In the genomic region with DNA sequence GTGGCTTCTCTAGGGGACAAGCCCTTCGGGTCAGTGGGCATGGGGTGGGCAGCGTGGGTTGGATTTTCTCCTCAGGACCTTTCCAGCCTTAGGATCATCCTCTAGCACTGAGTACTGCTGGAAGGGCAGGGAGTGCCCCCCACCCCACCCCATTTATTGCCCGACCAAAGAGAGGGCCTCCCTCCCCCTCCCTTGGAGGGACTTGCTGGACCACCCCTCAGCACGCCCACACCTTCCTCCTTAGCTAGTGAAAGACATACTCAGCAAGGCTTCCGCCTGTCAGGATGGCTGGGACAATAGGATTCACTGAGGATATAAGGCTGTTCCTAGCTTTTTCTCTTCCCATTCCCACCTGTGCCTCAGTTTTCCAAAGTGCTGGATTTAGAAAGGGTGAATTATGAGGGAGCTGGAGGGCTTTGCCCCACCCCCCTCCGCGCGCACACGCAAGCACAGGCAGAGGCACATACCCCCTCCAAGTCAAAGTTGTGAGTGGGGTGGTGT, we compare ENCODE assay signal across 9 cellular contexts. TPM values are rescaled to one million over a fixed set of nuclear protein-coding genes. Genes with fewer than 3 reads are reported as not detected.
DNase-seq lines count a peak whose midpoint lies in the region; ATAC-seq and TF ChIP-seq lines count a peak whose summit lies in the region.
"Had no signal": no experiment of that assay in that cellular context is flagged by ENCODE, and none has a peak within 500 bp of the region (broad histone marks: within the 10 kb centered on the region; RNA-seq: fewer than 3 reads in every experiment).

No MANE protein-coding gene starts in this region.

- CTCF ChIA-PET in WTC11 (lab: Charles Lee), result interaction anchor here (0.8 to 10.7 kb wide), 14 partner anchors 13 to 126 kb away, joined by 4 to 174 read pairs (median 7); a partner anchor contains a TSS

- intact Hi-C loops in right cardiac atrium (cut with DNase I), result no loop called here

- H3K27me3 Mint-ChIP-seq in WTC11 (ENCODE audit: low read depth), result no peaks in the 10 kb centered on the region

- 38% methylated on average over 9 of the region's 9 CpGs for WGBS in right cardiac atrium

- H3K4me1 Mint-ChIP-seq in WTC11, result peaks cover 63% of the 10 kb centered on the region

- H3K36me3 ChIP-seq in H7 (replicated peaks; ENCODE audit: control insufficient read depth, insufficient read depth, low read length), result no peaks in the 10 kb centered on the region; the same call in 1 of the 2 replicates

- no peaks in the 10 kb centered on the region for H3K9me3 Mint-ChIP-seq in WTC11

- peak overlapping the region; percentile 89 for H3K4me3 Mint-ChIP-seq in WTC11

- POLR2A ChIA-PET in WTC11 (lab: Charles Lee), result interaction anchor here (5.7 kb wide), 1 partner anchor 24 kb away, joined by 63 read pairs; a partner anchor contains a TSS

- ATAC-seq in WTC11, result no peak
- ATAC-seq in right cardiac atrium, result no peak

- peak overlapping the region; percentile 95 for H3K27ac Mint-ChIP-seq in WTC11

- no peak for TF ChIP-seq CTCF in WTC11 (IDR thresholded peaks at IDR 0.05)
- TF ChIP-seq CTCF in foreskin fibroblast (IDR thresholded peaks at IDR 0.05; ENCODE audit: low read depth, low read length), result no peak

- peaks cover 31% of the 10 kb centered on the region for H3K4me1 ChIP-seq in right cardiac atrium (ENCODE audit: control insufficient read depth, insufficient read depth, low read length)

- H3K9me3 ChIP-seq in right cardiac atrium (ENCODE audit: control insufficient read depth, low read length), result no peaks in the 10 kb centered on the region

- peak; percentile 86 for DNase-seq in H7
- no peak for DNase-seq in WTC11 (ENCODE audit: low spot score)
- peak in 2 of 3 donors; percentile 48 to 50 for DNase-seq in right cardiac atrium
- DNase-seq in activated gamma-delta T cell treated with Interleukin-2 at 50 U/mL for 16 hours, result no peak
- DNase-seq in cerebellum (ENCODE audit: low spot score), result no peak
- DNase-seq in NCI-H187 treated with DMSO at 0.1 percent for 48 hours (lab: John Stamatoyannopoulos, UW), result no peak
- no peak for DNase-seq in foreskin fibroblast

- H3K27me3 ChIP-seq in H7 (ENCODE audit: control insufficient read depth, insufficient read depth, low read length) (no peaks in the 10 kb centered on the region), right cardiac atrium (ENCODE audit: control insufficient read depth, insufficient read depth) (no peaks in the 10 kb centered on the region)

- peak overlapping the region; percentile 71 for H3K4me3 ChIP-seq in H7 (ENCODE audit: insufficient read depth, low read depth, low read length)
- H3K4me3 ChIP-seq in right cardiac atrium (ENCODE audit: low read length), result peak overlapping the region; percentile 67
- H3K4me3 ChIP-seq in skin epidermis, result peak overlapping the region; percentile 52 to 80 (median 61)
- peak overlapping the region in 1 of 2 donors; percentile 50 for H3K4me3 ChIP-seq in foreskin fibroblast (ENCODE audit: low read depth in 1 of 2, low read length in 2 of 2)

- H3K27ac ChIP-seq in right cardiac atrium (ENCODE audit: low read length), result peak overlapping the region; percentile 93
- H3K27ac ChIP-seq in skin epidermis, result peak overlapping the region in 18 of 21 experiments; percentile 39 to 91 (median 80)

- H3K36me3 Mint-ChIP-seq in WTC11, result no peaks in the 10 kb centered on the region

TF ChIP-seq in WTC11, 78 proteins besides CTCF, POLR2A, EP300 and RAD21:
- TF ChIP-seq, protein P1, sequence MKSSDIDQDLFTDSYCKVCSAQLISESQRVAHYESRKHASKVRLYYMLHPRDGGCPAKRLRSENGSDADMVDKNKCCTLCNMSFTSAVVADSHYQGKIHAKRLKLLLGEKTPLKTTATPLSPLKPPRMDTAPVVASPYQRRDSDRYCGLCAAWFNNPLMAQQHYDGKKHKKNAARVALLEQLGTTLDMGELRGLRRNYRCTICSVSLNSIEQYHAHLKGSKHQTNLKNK (CRISPR knock-in tag; IDR thresholded peaks at IDR 0.05), result no peak
- TF ChIP-seq JUN (CRISPR knock-in tag; IDR thresholded peaks at IDR 0.05) (no peak), ZNF138 (CRISPR knock-in tag; conservative IDR thresholded peaks at IDR 0.05) (no peak), NFYB (CRISPR knock-in tag; conservative IDR thresholded peaks at IDR 0.05; ENCODE audit: low read depth) (no peak)
- TF ChIP-seq, protein P2, sequence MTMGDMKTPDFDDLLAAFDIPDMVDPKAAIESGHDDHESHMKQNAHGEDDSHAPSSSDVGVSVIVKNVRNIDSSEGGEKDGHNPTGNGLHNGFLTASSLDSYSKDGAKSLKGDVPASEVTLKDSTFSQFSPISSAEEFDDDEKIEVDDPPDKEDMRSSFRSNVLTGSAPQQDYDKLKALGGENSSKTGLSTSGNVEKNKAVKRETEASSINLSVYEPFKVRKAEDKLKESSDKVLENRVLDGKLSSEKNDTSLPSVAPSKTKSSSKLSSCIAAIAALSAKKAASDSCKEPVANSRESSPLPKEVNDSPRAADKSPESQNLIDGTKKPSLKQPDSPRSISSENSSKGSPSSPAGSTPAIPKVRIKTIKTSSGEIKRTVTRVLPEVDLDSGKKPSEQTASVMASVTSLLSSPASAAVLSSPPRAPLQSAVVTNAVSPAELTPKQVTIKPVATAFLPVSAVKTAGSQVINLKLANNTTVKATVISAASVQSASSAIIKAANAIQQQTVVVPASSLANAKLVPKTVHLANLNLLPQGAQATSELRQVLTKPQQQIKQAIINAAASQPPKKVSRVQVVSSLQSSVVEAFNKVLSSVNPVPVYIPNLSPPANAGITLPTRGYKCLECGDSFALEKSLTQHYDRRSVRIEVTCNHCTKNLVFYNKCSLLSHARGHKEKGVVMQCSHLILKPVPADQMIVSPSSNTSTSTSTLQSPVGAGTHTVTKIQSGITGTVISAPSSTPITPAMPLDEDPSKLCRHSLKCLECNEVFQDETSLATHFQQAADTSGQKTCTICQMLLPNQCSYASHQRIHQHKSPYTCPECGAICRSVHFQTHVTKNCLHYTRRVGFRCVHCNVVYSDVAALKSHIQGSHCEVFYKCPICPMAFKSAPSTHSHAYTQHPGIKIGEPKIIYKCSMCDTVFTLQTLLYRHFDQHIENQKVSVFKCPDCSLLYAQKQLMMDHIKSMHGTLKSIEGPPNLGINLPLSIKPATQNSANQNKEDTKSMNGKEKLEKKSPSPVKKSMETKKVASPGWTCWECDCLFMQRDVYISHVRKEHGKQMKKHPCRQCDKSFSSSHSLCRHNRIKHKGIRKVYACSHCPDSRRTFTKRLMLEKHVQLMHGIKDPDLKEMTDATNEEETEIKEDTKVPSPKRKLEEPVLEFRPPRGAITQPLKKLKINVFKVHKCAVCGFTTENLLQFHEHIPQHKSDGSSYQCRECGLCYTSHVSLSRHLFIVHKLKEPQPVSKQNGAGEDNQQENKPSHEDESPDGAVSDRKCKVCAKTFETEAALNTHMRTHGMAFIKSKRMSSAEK (CRISPR knock-in tag; IDR thresholded peaks at IDR 0.05; ENCODE audit: borderline replicate concordance), result no peak
- TF ChIP-seq, protein P3, sequence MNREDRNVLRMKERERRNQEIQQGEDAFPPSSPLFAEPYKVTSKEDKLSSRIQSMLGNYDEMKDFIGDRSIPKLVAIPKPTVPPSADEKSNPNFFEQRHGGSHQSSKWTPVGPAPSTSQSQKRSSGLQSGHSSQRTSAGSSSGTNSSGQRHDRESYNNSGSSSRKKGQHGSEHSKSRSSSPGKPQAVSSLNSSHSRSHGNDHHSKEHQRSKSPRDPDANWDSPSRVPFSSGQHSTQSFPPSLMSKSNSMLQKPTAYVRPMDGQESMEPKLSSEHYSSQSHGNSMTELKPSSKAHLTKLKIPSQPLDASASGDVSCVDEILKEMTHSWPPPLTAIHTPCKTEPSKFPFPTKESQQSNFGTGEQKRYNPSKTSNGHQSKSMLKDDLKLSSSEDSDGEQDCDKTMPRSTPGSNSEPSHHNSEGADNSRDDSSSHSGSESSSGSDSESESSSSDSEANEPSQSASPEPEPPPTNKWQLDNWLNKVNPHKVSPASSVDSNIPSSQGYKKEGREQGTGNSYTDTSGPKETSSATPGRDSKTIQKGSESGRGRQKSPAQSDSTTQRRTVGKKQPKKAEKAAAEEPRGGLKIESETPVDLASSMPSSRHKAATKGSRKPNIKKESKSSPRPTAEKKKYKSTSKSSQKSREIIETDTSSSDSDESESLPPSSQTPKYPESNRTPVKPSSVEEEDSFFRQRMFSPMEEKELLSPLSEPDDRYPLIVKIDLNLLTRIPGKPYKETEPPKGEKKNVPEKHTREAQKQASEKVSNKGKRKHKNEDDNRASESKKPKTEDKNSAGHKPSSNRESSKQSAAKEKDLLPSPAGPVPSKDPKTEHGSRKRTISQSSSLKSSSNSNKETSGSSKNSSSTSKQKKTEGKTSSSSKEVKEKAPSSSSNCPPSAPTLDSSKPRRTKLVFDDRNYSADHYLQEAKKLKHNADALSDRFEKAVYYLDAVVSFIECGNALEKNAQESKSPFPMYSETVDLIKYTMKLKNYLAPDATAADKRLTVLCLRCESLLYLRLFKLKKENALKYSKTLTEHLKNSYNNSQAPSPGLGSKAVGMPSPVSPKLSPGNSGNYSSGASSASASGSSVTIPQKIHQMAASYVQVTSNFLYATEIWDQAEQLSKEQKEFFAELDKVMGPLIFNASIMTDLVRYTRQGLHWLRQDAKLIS (CRISPR knock-in tag; IDR thresholded peaks at IDR 0.05; ENCODE audit: borderline replicate concordance), result no peak

RNA-seq across cellular contexts. Expression of a gene that starts 0.9 kb away (rescaled TPM):
- 68.6 and 71.9 TPM in 2 replicates for total RNA-seq in H7 (2014; rRNA removed; shearing (Covaris generic))
- total RNA-seq in WTC11 (2021) (131 to 139 TPM (median 132 TPM) in 3 replicates), right cardiac atrium (100 to 1,000 TPM; 129 to 177 (median 144) TPM), cerebellum (10.8 TPM)
- 63.2 TPM for polyA plus RNA-seq in right cardiac atrium

RNA-seq across cellular contexts. Expression of a gene that starts 5.8 kb away (rescaled TPM):
- 5.2 and 6.0 TPM in 2 replicates for total RNA-seq in H7 (2014; rRNA removed; shearing (Covaris generic))
- 3.9 to 7.5 TPM (median 6.4 TPM) in 3 replicates for total RNA-seq in WTC11 (2021)
- total RNA-seq in right cardiac atrium, result 1 to 10 TPM in 1 of 4 donors, under 1 TPM in 3; 0.54 to 2.3 (median 0.77) TPM
- polyA plus RNA-seq in right cardiac atrium, result 0.88 TPM
- not detected for total RNA-seq in cerebellum
- total RNA-seq: NCI-H460 had no signal

RNA-seq across cellular contexts. Expression of a gene that starts 24.4 kb away (rescaled TPM):
- 1,821 and 1,973 TPM in 2 replicates for total RNA-seq in H7 (2014; rRNA removed; shearing (Covaris generic))
- total RNA-seq in WTC11 (2021) (2,159 to 2,172 TPM (median 2,171 TPM) in 3 replicates), right cardiac atrium (100 to 1,000 TPM; 677 to 993 (median 871) TPM), cerebellum (210 TPM)
- 586 TPM for polyA plus RNA-seq in right cardiac atrium

RNA-seq across cellular contexts. Expression of a gene that starts 34.8 kb away (rescaled TPM):
- 27.2 and 28.7 TPM in 2 replicates for total RNA-seq in H7 (2014; rRNA removed; shearing (Covaris generic))
- 28.9 to 36.7 TPM (median 30.8 TPM) in 3 replicates for total RNA-seq in WTC11 (2021)
- 10 to 100 TPM; 21.0 to 25.2 (median 23.0) TPM for total RNA-seq in right cardiac atrium
- 15.8 TPM for polyA plus RNA-seq in right cardiac atrium
- total RNA-seq in cerebellum, result 23.9 TPM

RNA-seq across cellular contexts. Expression of a gene that starts 42.8 kb away (rescaled TPM):
- total RNA-seq in H7 (2014; rRNA removed; shearing (Covaris generic)), result 9.7 and 12.3 TPM in 2 replicates
- total RNA-seq in WTC11 (2021) (8.3 to 10.4 TPM (median 10.3 TPM) in 3 replicates), right cardiac atrium (1 to 10 TPM; 3.7 to 5.5 (median 4.3) TPM), cerebellum (4.5 TPM)
- 2.6 TPM for polyA plus RNA-seq in right cardiac atrium

Comparison
In these comparisons a context has a peak if more than half of its experiments do, and no peak if none do; other contexts are left out.
1. DNase-seq: peak in H7 (single experiment) and right cardiac atrium (2 of 3); none in WTC11 (single experiment), activated gamma-delta T cell treated with Interleukin-2 at 50 U/mL for 16 hours (single experiment), cerebellum (single experiment), NCI-H187 treated with DMSO at 0.1 percent for 48 hours (single experiment) and foreskin fibroblast (0 of 2).